In genomic region chr19:40445945-40446784, GRCh38 we compare ENCODE assay signal across 10 cellular contexts. TPM values are rescaled to one million over a fixed set of nuclear protein-coding genes. Genes with fewer than 3 reads are reported as not detected.
A peak's percentile ranks its signal among the peaks of the same experiment; 100 is the strongest.
DNase-seq lines count a peak whose midpoint lies in the region; ATAC-seq and TF ChIP-seq lines count a peak whose summit lies in the region.
"Had no signal": no experiment of that assay in that cellular context is flagged by ENCODE, and none has a peak within 500 bp of the region (broad histone marks: within the 10 kb centered on the region; RNA-seq: fewer than 3 reads in every experiment).

No MANE protein-coding gene starts in this region.

- no peaks in the 10 kb centered on the region for H3K9me3 ChIP-seq in esophagus squamous epithelium
- no peaks in the 10 kb centered on the region for H3K9me3 ChIP-seq in MM.1S (replicated peaks; ENCODE audit: insufficient read depth, low read length)

- no peak overlapping the region for H3K9ac ChIP-seq in MM.1S (ENCODE audit: low read length)

- H3K4me3 Mint-ChIP-seq in progenitor cell of endocrine pancreas (ENCODE audit: low read depth): peak overlapping the region; percentile 62

- H3K4me1 Mint-ChIP-seq in progenitor cell of endocrine pancreas (ENCODE audit: low read depth): peaks cover 17% of the 10 kb centered on the region

- H3K36me3 ChIP-seq in esophagus squamous epithelium (peaks cover 7 to 54% (median 9%) of the 10 kb centered on the region in 3 donors), MM.1S (replicated peaks; ENCODE audit: insufficient read depth, low read length) (no peaks in the 10 kb centered on the region)

- DNase-seq in NCI-H2029 (lab: John Stamatoyannopoulos, UW): peak; percentile 42
- no peak for DNase-seq in NCI-H2029 treated with DMSO at 0.1 percent for 48 hours (lab: John Stamatoyannopoulos, UW)
- DNase-seq in NCI-H748 (lab: John Stamatoyannopoulos, UW; ENCODE audit: unreplicated experiment): peak; percentile 23
- no peak for DNase-seq in esophagus squamous epithelium (lab: John Stamatoyannopoulos, UW)
- DNase-seq in progenitor cell of endocrine pancreas (ENCODE audit: low spot score, unreplicated experiment): no peak
- no peak for DNase-seq in RKO (ENCODE audit: low spot score)
- DNase-seq in MM.1S: no peak
- DNase-seq: Kasumi-1, SHP77 treated with DMSO at 0.1 percent for 48 hours had no signal

- H3K4me2 ChIP-seq in MM.1S (ENCODE audit: low read depth, low read length): no peak overlapping the region

- H3K27ac ChIP-seq in esophagus squamous epithelium (peak overlapping the region; percentile 62 to 100 (median 96)), MM.1S (ENCODE audit: low read length) (no peak overlapping the region)

- whole genome bisulfite sequencing in esophagus squamous epithelium, 2 donors: 54 to 81% methylated on average over 12 of the region's 12 CpGs

- peaks cover 6% of the 10 kb centered on the region for H3F3A ChIP-seq in MM.1S (ENCODE audit: insufficient read depth, low read length)

- intact Hi-C loops in esophagus squamous epithelium (cut with DNase I): no loop called here

- peaks cover 22% of the 10 kb centered on the region for H3K79me2 ChIP-seq in MM.1S (ENCODE audit: low read length)

- H3K27ac Mint-ChIP-seq in progenitor cell of endocrine pancreas: peak overlapping the region; percentile 62

- no peak for TF ChIP-seq POLR2A in esophagus squamous epithelium (IDR thresholded peaks at IDR 0.05)

- H3K9me2 ChIP-seq in MM.1S (replicated peaks; ENCODE audit: insufficient read depth, low read length): no peaks in the 10 kb centered on the region

- H4K20me1 ChIP-seq in MM.1S (ENCODE audit: insufficient read depth, low read length): no peaks in the 10 kb centered on the region

- H3K27me3 ChIP-seq in esophagus squamous epithelium (no peaks in the 10 kb centered on the region), MM.1S (replicated peaks; ENCODE audit: insufficient read depth, low read length) (no peaks in the 10 kb centered on the region)

- peaks cover 5% of the 10 kb centered on the region for H3K36me3 Mint-ChIP-seq in progenitor cell of endocrine pancreas (ENCODE audit: insufficient read depth)

- no peak for ATAC-seq in HG02623 (IDR thresholded peaks at IDR 0.05; ENCODE audit: unreplicated experiment)

- H3K9me3 Mint-ChIP-seq in progenitor cell of endocrine pancreas (ENCODE audit: low read depth): no peaks in the 10 kb centered on the region

- no peak overlapping the region for H2AFZ ChIP-seq in MM.1S (ENCODE audit: low read length)

- TF ChIP-seq CTCF in esophagus squamous epithelium (IDR thresholded peaks at IDR 0.05) (no peak), progenitor cell of endocrine pancreas (IDR thresholded peaks at IDR 0.05; ENCODE audit: unreplicated experiment) (no peak), MM.1S (IDR thresholded peaks at IDR 0.05; ENCODE audit: low read length) (no peak)

- no peak overlapping the region for H3K4me3 ChIP-seq in esophagus squamous epithelium
- no peak overlapping the region for H3K4me3 ChIP-seq in MM.1S (ENCODE audit: low read length)

- no peaks in the 10 kb centered on the region for H3K27me3 Mint-ChIP-seq in progenitor cell of endocrine pancreas

- peaks cover 21 to 37% (median 28%) of the 10 kb centered on the region in 3 donors for H3K4me1 ChIP-seq in esophagus squamous epithelium
- H3K4me1 ChIP-seq in MM.1S (ENCODE audit: low read length): 0 out of 2 replicates have a peak, but pooled peaks cover 4% of the 10 kb centered on the region

RNA-seq across cellular contexts. Expression of gene SERTAD3, which starts 2.0 kb away (rescaled TPM):
- 10 to 100 TPM in 3 of 4 donors, 1 to 10 TPM in 1; 8.9 to 17.4 (median 12.0) TPM for total RNA-seq in esophagus squamous epithelium
- 26.5 and 27.5 TPM in 2 replicates for total RNA-seq in progenitor cell of endocrine pancreas

RNA-seq across cellular contexts. Expression of gene BLVRB, which starts 19.4 kb away (rescaled TPM):
- total RNA-seq in esophagus squamous epithelium: 100 to 1,000 TPM; 177 to 283 (median 236) TPM
- total RNA-seq in progenitor cell of endocrine pancreas: 14.0 and 16.4 TPM in 2 replicates

RNA-seq across cellular contexts. Expression of gene SERTAD1, which starts 20.4 kb away (rescaled TPM):
- total RNA-seq in esophagus squamous epithelium (10 to 100 TPM; 10.2 to 24.9 (median 16.2) TPM), progenitor cell of endocrine pancreas (4.1 and 4.4 TPM in 2 replicates)

RNA-seq across cellular contexts. Expression of gene SPTBN4, which starts 20.6 kb away (rescaled TPM):
- total RNA-seq in esophagus squamous epithelium (1 to 10 TPM in 2 of 4 donors, under 1 TPM in 2; 0.08 to 2.0 (median 1.2) TPM), progenitor cell of endocrine pancreas (2.8 and 3.1 TPM in 2 replicates)

RNA-seq across cellular contexts. Expression of gene PRX, which starts 33.0 kb away (rescaled TPM):
- total RNA-seq in esophagus squamous epithelium (1 to 10 TPM in 3 of 4 donors, under 1 TPM in 1; 0.70 to 6.1 (median 2.4) TPM), progenitor cell of endocrine pancreas (0.96 and 1.2 TPM in 2 replicates)

Comparison
In these comparisons a context has a peak if more than half of its experiments do, and no peak if none do; other contexts are left out.
1. DNase-seq: peak in NCI-H2029 (single experiment) and NCI-H748 (single experiment); none in NCI-H2029 treated with DMSO at 0.1 percent for 48 hours (single experiment), esophagus squamous epithelium (single experiment), progenitor cell of endocrine pancreas (single experiment), RKO (single experiment) and MM.1S (single experiment).
2. RNA of gene BLVRB, which starts 19.4 kb away (total RNA-seq): 177 to 283 TPM in esophagus squamous epithelium; 14.0 to 16.4 TPM in progenitor cell of endocrine pancreas; every median in the first group is over 10 times any median in the second.